In the genomic region with DNA sequence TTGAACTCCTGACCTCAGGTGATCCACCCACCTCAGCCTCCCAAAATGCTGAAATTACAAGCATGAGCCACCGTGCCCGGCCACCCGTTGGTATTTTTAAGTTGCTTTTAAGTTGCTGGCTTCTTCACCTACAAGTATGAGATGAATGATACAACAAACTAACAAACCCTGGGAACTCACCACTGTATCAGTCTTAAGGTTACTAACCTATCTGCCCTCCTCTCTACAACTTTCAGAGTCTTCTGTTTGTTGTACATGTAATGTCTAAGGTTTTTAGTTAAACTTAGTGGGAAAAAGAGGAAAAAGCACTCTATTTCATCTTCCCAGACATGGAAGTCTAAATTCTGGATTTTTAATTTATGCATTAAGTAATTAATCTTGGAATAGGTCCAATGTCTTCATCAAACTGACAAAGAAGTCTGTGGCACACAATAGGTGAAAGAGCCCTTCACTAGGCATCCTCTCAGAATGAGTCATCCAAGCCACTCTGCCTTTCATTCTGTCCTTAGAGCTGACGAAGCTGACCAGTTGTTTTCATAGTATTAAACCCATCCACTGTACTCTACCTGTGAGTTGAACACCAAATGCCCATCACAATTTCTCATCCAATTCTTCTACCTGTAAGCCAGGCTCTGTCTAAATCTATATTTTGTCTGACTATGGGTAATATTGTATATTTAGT, we compare ENCODE assay signal across 12 cellular contexts.
DNase-seq lines count a peak whose midpoint lies in the region; ATAC-seq and TF ChIP-seq lines count a peak whose summit lies in the region.
"Had no signal": no experiment of that assay in that cellular context is flagged by ENCODE, and none has a peak within 500 bp of the region (broad histone marks: within the 10 kb centered on the region; RNA-seq: fewer than 3 reads in every experiment).

No MANE protein-coding gene starts in this region.

- H3K9me3 Mint-ChIP-seq in progenitor cell of endocrine pancreas (ENCODE audit: low read depth): peaks cover 2% of the 10 kb centered on the region

- H3K4me1 Mint-ChIP-seq in progenitor cell of endocrine pancreas (ENCODE audit: low read depth): peaks cover 2% of the 10 kb centered on the region

- no peak overlapping the region for H3K4me3 Mint-ChIP-seq in progenitor cell of endocrine pancreas (ENCODE audit: low read depth)
- H3K4me3 Mint-ChIP-seq: stimulated activated naive CD8-positive, alpha-beta T cell treated with anti-CD3 and anti-CD28 coated beads, Interleukin-15, Interleukin-2, amounts not matched to agents 100 ng/mL and 50 ng/mL, for 24 hours had no signal

- H3K36me3 Mint-ChIP-seq in progenitor cell of endocrine pancreas (ENCODE audit: insufficient read depth): peaks cover 1% of the 10 kb centered on the region

- intact Hi-C loops in Right ventricle myocardium inferior (cut with DNase I): no loop called here

- TF ChIP-seq CTCF in progenitor cell of endocrine pancreas (IDR thresholded peaks at IDR 0.05; ENCODE audit: unreplicated experiment): no peak

- no peak overlapping the region for H3K27ac Mint-ChIP-seq in progenitor cell of endocrine pancreas
- H3K27ac Mint-ChIP-seq: stimulated activated naive CD8-positive, alpha-beta T cell treated with anti-CD3 and anti-CD28 coated beads, Interleukin-15, Interleukin-2, amounts not matched to agents 100 ng/mL and 50 ng/mL, for 24 hours had no signal

- ATAC-seq in GM18858 (IDR thresholded peaks at IDR 0.05; ENCODE audit: unreplicated experiment) (peak; percentile 89), GM21447 (IDR thresholded peaks at IDR 0.05; ENCODE audit: unreplicated experiment) (peak; percentile 91), HG03520 (IDR thresholded peaks at IDR 0.05; ENCODE audit: unreplicated experiment) (peak; percentile 90), Right ventricle myocardium inferior (no peak)
- ATAC-seq: pancreas had no signal

- DNase-seq in hepatic stellate cell (ENCODE audit: low spot score): peak; percentile 11
- DNase-seq in progenitor cell of endocrine pancreas (ENCODE audit: low spot score, unreplicated experiment): no peak
- no peak for DNase-seq in Right ventricle myocardium inferior (ENCODE audit: missing footprints)
- no peak for DNase-seq in NCI-H524 (lab: John Stamatoyannopoulos, UW)
- DNase-seq: hippocampal formation, mammary epithelial cell, NCI-H187 treated with DMSO at 0.1 percent for 48 hours, pancreas had no signal

- peaks cover 20% of the 10 kb centered on the region for H3K27me3 Mint-ChIP-seq in progenitor cell of endocrine pancreas
- H3K27me3 Mint-ChIP-seq: stimulated activated naive CD8-positive, alpha-beta T cell treated with anti-CD3 and anti-CD28 coated beads, Interleukin-15, Interleukin-2, amounts not matched to agents 100 ng/mL and 50 ng/mL, for 24 hours had no signal
